Comparison of ENCODE assay signal across 9 cellular contexts in genomic region chr11:112752563-112752962, GRCh38.
"Had no signal": no experiment of that assay in that cellular context is flagged by ENCODE, and none has a peak within 500 bp of the region (broad histone marks: within the 10 kb centered on the region; RNA-seq: fewer than 3 reads in every experiment).

No MANE protein-coding gene starts in this region.

- ATAC-seq: HCT116, K562 had no signal

- H3K4me3 Mint-ChIP-seq: HFFc6 had no signal

- H3K36me3 ChIP-seq: HAP-1 had no signal

- H3K27ac ChIP-seq: GM23248 had no signal

- H3K4me1 ChIP-seq: HAP-1 had no signal

- DNase-seq: GM23248, GOT3, H7, HFFc6, IMR-90, KG1 had no signal

- H3K9me3 ChIP-seq: HAP-1 had no signal

- H3K27ac Mint-ChIP-seq: HFFc6 had no signal

- H3K4me3 ChIP-seq: GM23248, HAP-1, K562 had no signal
